Comparison of ENCODE assay signal across 15 cellular contexts in the genomic region with DNA sequence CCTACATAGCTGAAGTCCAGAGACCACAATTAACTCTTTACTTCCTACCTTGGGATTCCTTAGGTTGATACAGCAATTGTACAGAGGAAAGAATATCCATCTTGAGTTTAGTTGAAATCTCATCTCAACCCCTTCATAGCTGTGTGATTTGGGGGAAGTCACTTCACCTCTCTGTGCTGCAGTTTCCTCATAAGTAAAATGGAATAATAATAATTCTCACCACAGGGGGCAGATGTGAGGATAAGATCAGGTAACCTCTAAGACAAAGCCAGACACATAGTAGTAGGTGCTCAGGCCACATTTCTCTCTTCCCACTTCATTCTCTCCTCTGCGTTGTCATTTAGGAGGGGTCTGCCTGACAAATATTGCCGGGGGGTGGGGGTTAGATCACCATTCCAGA. TPM values are rescaled to one million over a fixed set of nuclear protein-coding genes. Genes with fewer than 3 reads are reported as not detected.
A peak's percentile ranks its signal among the peaks of the same experiment; 100 is the strongest.
DNase-seq lines count a peak whose midpoint lies in the region; ATAC-seq, FAIRE-seq and TF ChIP-seq lines count a peak whose summit lies in the region.
"Had no signal": no experiment of that assay in that cellular context is flagged by ENCODE, and none has a peak within 500 bp of the region (broad histone marks: within the 10 kb centered on the region; RNA-seq: fewer than 3 reads in every experiment).

No MANE protein-coding gene starts in this region.

- TF ChIP-seq CTCF in Caco-2 (IDR thresholded peaks at IDR 0.05; ENCODE audit: insufficient read depth in 1 of 2, low read depth in 1 of 2, low read length in 1 of 2, severe bottlenecking in 1 of 2, unreplicated experiment in 1 of 2) (peak; percentile 18 to 20), GM12872 (IDR thresholded peaks at IDR 0.05; ENCODE audit: insufficient read depth, low read depth, low read length) (peak; percentile 37; the same call in 2 of the 3 replicates), PC-3 (conservative IDR thresholded peaks at IDR 0.05; ENCODE audit: low read depth, low read length) (peak; percentile 57), keratinocyte (optimal IDR thresholded peaks at IDR 0.05 in 1 of 3, IDR thresholded peaks at IDR 0.05 in 1 of 3, conservative IDR thresholded peaks at IDR 0.05 in 1 of 3; ENCODE audit: extremely low read depth in 1 of 3, insufficient read depth in 2 of 3, low read length in 3 of 3) (peak; percentile 28 to 38 (median 35))

- no peaks in the 10 kb centered on the region for H3K27me3 ChIP-seq in Caco-2 (replicated peaks; ENCODE audit: control insufficient read depth, insufficient read depth, low read length)
- peaks cover 52% of the 10 kb centered on the region for H3K27me3 ChIP-seq in PC-3 (ENCODE audit: low read length)
- H3K27me3 ChIP-seq in keratinocyte (ENCODE audit: control insufficient read depth, extremely low read depth, insufficient read depth, low read length) = peaks cover 12% of the 10 kb centered on the region

- H3K9me3 Mint-ChIP-seq in Caco-2 (ENCODE audit: unreplicated experiment) = no peaks in the 10 kb centered on the region

- DNase-seq in Caco-2 = peak in 1 of 2 experiments; percentile 49
- peak; percentile 60 for DNase-seq in PC-3
- peak; percentile 15 for DNase-seq in keratinocyte (ENCODE audit: low read depth, low spot score)
- no peak for DNase-seq in NCI-H748 (lab: John Stamatoyannopoulos, UW; ENCODE audit: unreplicated experiment)
- DNase-seq in NCI-H510A (lab: John Stamatoyannopoulos, UW) = no peak
- DNase-seq in D341Med (ENCODE audit: low spot score) = no peak
- DNase-seq: activated naive CD4-positive, alpha-beta T cell treated with anti-CD3 and anti-CD28 coated beads, Interleukin-2, amount 50 U/mL, for 16 hours; MG63; T-helper 9 cell had no signal

- CTCF ChIA-PET in Caco-2 (lab: Charles Lee) = interaction anchor here (1.2 to 1.9 kb wide), 2 partner anchors 10 to 83 kb away, joined by 3 to 5 read pairs; no protein-coding TSS in a partner anchor
- CTCF ChIA-PET in PC-3 (lab: Charles Lee) = interaction anchor here (0.5 kb wide), 1 partner anchor 12 kb away, joined by 7 read pairs; no protein-coding TSS in a partner anchor

- H3K4me1 ChIP-seq in Caco-2 (no peaks in the 10 kb centered on the region), PC-3 (ENCODE audit: insufficient read depth, low read length) (no peaks in the 10 kb centered on the region), keratinocyte (ENCODE audit: control insufficient read depth, extremely low read depth, insufficient read depth, low read length) (peaks cover 6% of the 10 kb centered on the region)

- no peak overlapping the region for H3K4me3 Mint-ChIP-seq in Caco-2 (ENCODE audit: unreplicated experiment)

- no peak overlapping the region for H3K4me3 ChIP-seq in Caco-2 (ENCODE audit: low read depth, low read length)
- no peak overlapping the region for H3K4me3 ChIP-seq in PC-3 (ENCODE audit: low read length)
- H3K4me3 ChIP-seq in keratinocyte (ENCODE audit: control insufficient read depth in 2 of 3, extremely low read depth in 1 of 3, insufficient read depth in 2 of 3, low read depth in 1 of 3, low read length in 3 of 3) = no peak overlapping the region
- H3K4me3 ChIP-seq: MG63 had no signal

- H3K4me1 Mint-ChIP-seq in Caco-2 (ENCODE audit: low read depth, unreplicated experiment) = peaks cover 11% of the 10 kb centered on the region

- no TSS peak for BruUV-seq in Caco-2 (replicated peaks; lab: Mats Ljungman, UMichigan)
- no TSS peak for BruUV-seq in PC-3 (replicated peaks; lab: Mats Ljungman, UMichigan)

- H3K36me3 Mint-ChIP-seq in Caco-2 (ENCODE audit: insufficient read depth, unreplicated experiment) = no peaks in the 10 kb centered on the region

- no peaks in the 10 kb centered on the region for H3F3A ChIP-seq in PC-3 (ENCODE audit: low read length, unreplicated experiment)

- peak; percentile 76 for ATAC-seq in PC-3

- no peak overlapping the region for H3K9ac ChIP-seq in PC-3 (ENCODE audit: low read length)
- no peak overlapping the region for H3K9ac ChIP-seq in keratinocyte (ENCODE audit: control insufficient read depth, extremely low read depth, insufficient read depth, low read length)

- intact Hi-C loops in Caco-2 (cut with micrococcal nuclease; ENCODE audit: unreplicated experiment) (loop anchor here (5.0 kb wide), 1 partner anchor 85 kb away; no protein-coding TSS in a partner anchor), PC-3 (cut with micrococcal nuclease) (no loop called here)

- H3K27ac ChIP-seq in PC-3 (ENCODE audit: low read length) (no peak overlapping the region), keratinocyte (ENCODE audit: control insufficient read depth, insufficient read depth, low read length) (no peak overlapping the region)

- H3K36me3 ChIP-seq in Caco-2 (ENCODE audit: control insufficient read depth, insufficient read depth, low read length) (no peaks in the 10 kb centered on the region), PC-3 (ENCODE audit: low read depth, low read length) (no peaks in the 10 kb centered on the region), keratinocyte (ENCODE audit: control insufficient read depth in 2 of 2, extremely low read depth in 1 of 2, insufficient read depth in 2 of 2, low read length in 2 of 2) (no peaks in the 10 kb centered on the region)
- H3K36me3 ChIP-seq: MG63 had no signal

- dilution Hi-C loops in keratinocyte (cut with MboI; ENCODE audit: extremely low pct_ligation_motif_present, low sequenced_read_pairs) = no loop called here

- H3K9me3 ChIP-seq in Caco-2 (no peaks in the 10 kb centered on the region), PC-3 (ENCODE audit: low read length) (no peaks in the 10 kb centered on the region), keratinocyte (ENCODE audit: control insufficient read depth, low read depth, low read length) (no peaks in the 10 kb centered on the region)
- H3K9me3 ChIP-seq: MG63 had no signal

- no peaks in the 10 kb centered on the region for H3K9me2 ChIP-seq in PC-3 (replicated peaks; ENCODE audit: low read length)

- peaks cover 3% of the 10 kb centered on the region for H3K9me1 ChIP-seq in keratinocyte (ENCODE audit: control insufficient read depth, extremely low read depth, insufficient read depth, low read length)

- H2AFZ ChIP-seq in PC-3 (ENCODE audit: low read length) (no peak overlapping the region), keratinocyte (ENCODE audit: control insufficient read depth, low read length) (no peak overlapping the region)

- POLR2A ChIA-PET in Caco-2 (lab: Charles Lee) = no interaction called here
- POLR2A ChIA-PET in PC-3 (lab: Charles Lee; ENCODE audit: unreplicated experiment) = no interaction called here

- H3K79me2 ChIP-seq in PC-3 (ENCODE audit: low read length) (no peaks in the 10 kb centered on the region), keratinocyte (ENCODE audit: control insufficient read depth, insufficient read depth, low read length) (no peaks in the 10 kb centered on the region)

- H3K27ac Mint-ChIP-seq in Caco-2 (ENCODE audit: unreplicated experiment) = no peak overlapping the region

- H3K4me2 ChIP-seq in PC-3 (ENCODE audit: low read length) (no peak overlapping the region), keratinocyte (ENCODE audit: control insufficient read depth, extremely low read depth, insufficient read depth, low read depth, low read length) (no peak overlapping the region)

- H3K27me3 Mint-ChIP-seq in Caco-2 (ENCODE audit: insufficient read depth, unreplicated experiment) = peaks cover 3% of the 10 kb centered on the region

- FAIRE-seq in keratinocyte (lab: Jason Lieb, UNC) = no peak
- FAIRE-seq: colon had no signal

- H4K20me1 ChIP-seq in PC-3 (ENCODE audit: low read length) = no peaks in the 10 kb centered on the region
- no peaks in the 10 kb centered on the region for H4K20me1 ChIP-seq in keratinocyte (ENCODE audit: control insufficient read depth, extremely low read depth, insufficient read depth, low read length)

RNA-seq across cellular contexts. Expression of gene FOXN4, which starts 6.7 kb away (rescaled TPM):
- total RNA-seq in Caco-2 (2022) (0.49 and 0.95 TPM in 2 replicates), PC-3 (2014; rRNA removed) (not detected in 2 replicates)
- not detected in 3 replicates for polyA plus RNA-seq in keratinocyte
- not detected for polyA plus RNA-seq in keratinocyte (2011; ENCODE audit: low read depth)
- not detected in 2 replicates for polyA plus RNA-seq in keratinocyte (2011; cell fraction: cytosol; rRNA removed)
- not detected in 2 replicates for polyA plus RNA-seq in keratinocyte (2011; cell fraction: nucleus; rRNA removed)
- 0.10 TPM in 1 of 2 replicates, not detected in the other for polyA plus RNA-seq in keratinocyte (2012; ENCODE audit: low replicate concordance)
- not detected in 3 replicates for polyA minus RNA-seq in keratinocyte
- polyA minus RNA-seq in keratinocyte (2011; cell fraction: cytosol; rRNA and poly(A)+ RNA removed) = not detected
- polyA minus RNA-seq in keratinocyte (2011; cell fraction: nucleus; rRNA and poly(A)+ RNA removed) = not detected in 2 replicates
- total RNA-seq: fibroblast of villous mesenchyme, myocyte, renal cortical epithelial cell, subcutaneous adipose tissue had no signal

RNA-seq across cellular contexts. Expression of gene MYO1H, which starts 45.3 kb away (rescaled TPM):
- total RNA-seq in Caco-2 (2022) (0.18 TPM in 1 of 2 replicates, not detected in the other), PC-3 (2014; rRNA removed) (not detected in 2 replicates)
- 0.03 TPM in 1 of 3 replicates, not detected in the others for polyA plus RNA-seq in keratinocyte
- polyA plus RNA-seq in keratinocyte (2011; ENCODE audit: low read depth) = 0.19 TPM
- polyA plus RNA-seq in keratinocyte (2011; cell fraction: cytosol; rRNA removed) = not detected in 2 replicates
- 0.03 TPM in 1 of 2 replicates, not detected in the other for polyA plus RNA-seq in keratinocyte (2011; cell fraction: nucleus; rRNA removed)
- polyA plus RNA-seq in keratinocyte (2012; ENCODE audit: low replicate concordance) = 0.08 and 0.25 TPM in 2 replicates
- not detected in 3 replicates for polyA minus RNA-seq in keratinocyte
- polyA minus RNA-seq in keratinocyte (2011; cell fraction: cytosol; rRNA and poly(A)+ RNA removed) = not detected
- polyA minus RNA-seq in keratinocyte (2011; cell fraction: nucleus; rRNA and poly(A)+ RNA removed) = not detected in 2 replicates
- total RNA-seq: fibroblast of villous mesenchyme, myocyte, renal cortical epithelial cell had no signal

Comparison
In these comparisons a context has a peak if more than half of its experiments do, and no peak if none do; other contexts are left out.
1. DNase-seq: peak in PC-3 (single experiment) and keratinocyte (single experiment); none in NCI-H748 (single experiment), NCI-H510A (single experiment) and D341Med (single experiment).
2. Peak in every context shown above with its lines, with median percentiles within 50 percentile points of each other: CTCF ChIP-seq.